Comparison of ENCODE assay signal across 8 cellular contexts in the genomic region with DNA sequence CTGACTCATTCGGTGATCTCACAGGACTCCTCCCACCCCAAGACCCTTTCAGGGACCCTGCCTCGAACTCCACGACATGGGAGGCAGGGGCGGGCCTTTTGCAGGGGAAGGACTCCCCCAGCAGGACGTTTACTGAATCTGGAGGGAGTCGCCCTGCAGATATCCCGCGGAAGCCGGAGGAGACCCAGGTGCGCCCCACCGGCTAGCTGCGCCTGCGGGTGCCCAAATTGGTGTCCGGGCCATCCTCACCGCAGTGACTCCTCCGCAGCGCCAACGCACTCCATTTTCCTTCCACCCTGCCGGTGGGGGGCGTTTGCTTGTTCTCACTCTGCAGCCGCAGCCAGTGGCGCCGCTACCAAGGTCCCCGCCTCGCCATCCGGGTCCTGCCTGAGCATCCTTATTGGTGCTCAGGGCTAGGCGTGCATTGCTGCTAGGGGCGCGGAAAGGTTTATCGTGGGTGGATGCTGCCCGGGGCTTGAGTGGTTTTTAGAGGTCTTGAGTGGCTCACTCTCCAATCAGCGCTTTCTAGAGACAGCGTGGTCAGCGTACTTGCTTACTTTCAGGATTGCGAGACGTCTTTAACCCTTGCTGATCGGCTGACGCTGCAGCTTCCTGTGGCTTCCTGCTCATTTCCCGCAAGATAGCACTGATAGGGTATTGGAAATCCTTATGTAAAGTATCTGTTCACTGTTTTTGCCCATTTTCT.
DNase-seq lines count a peak whose midpoint lies in the region; ATAC-seq, FAIRE-seq and TF ChIP-seq lines count a peak whose summit lies in the region.

No MANE protein-coding gene starts in this region.

- TF ChIP-seq POLR2A in GM12892 (IDR thresholded peaks at IDR 0.05; ENCODE audit: low read depth, low read length) = no peak

- peak; percentile 42 for DNase-seq in NCI-H2029 treated with DMSO at 0.1 percent for 48 hours (lab: John Stamatoyannopoulos, UW)
- DNase-seq in activated CD4-positive, alpha-beta T cell treated with anti-CD3 and anti-CD28 coated beads for 1 hour = peak; percentile 62
- DNase-seq in cerebellar cortex (ENCODE audit: low spot score) = peak; percentile 88
- DNase-seq in kidney glomerular epithelial cell (lab: John Stamatoyannopoulos, UW) = peak; percentile 77
- peak; percentile 26 for DNase-seq in stimulated activated CD4-positive, alpha-beta T cell treated with anti-CD3 and anti-CD28 coated beads, Interleukin-1b, Interleukin-23, amount 100 ng/mL, for 1 hour (ENCODE audit: low read depth in 2 of 2)
- DNase-seq in GM12892 (ENCODE audit: insufficient read length) = no peak

- peak overlapping the region; percentile 27 for H3K4me3 ChIP-seq in GM12875 (ENCODE audit: low read depth, low read length)

- ATAC-seq in HG02623 (IDR thresholded peaks at IDR 0.05; ENCODE audit: unreplicated experiment) = peak; percentile 85

- peak; percentile 24; the same call in 1 of the 2 replicates for TF ChIP-seq CTCF in GM12875 (IDR thresholded peaks at IDR 0.05; ENCODE audit: borderline replicate concordance, insufficient read depth, low read depth, low read length)

- FAIRE-seq in GM12892 (lab: Jason Lieb, UNC) = no peak
